12 cellular contexts compared by ENCODE assay signal in the genomic region with DNA sequence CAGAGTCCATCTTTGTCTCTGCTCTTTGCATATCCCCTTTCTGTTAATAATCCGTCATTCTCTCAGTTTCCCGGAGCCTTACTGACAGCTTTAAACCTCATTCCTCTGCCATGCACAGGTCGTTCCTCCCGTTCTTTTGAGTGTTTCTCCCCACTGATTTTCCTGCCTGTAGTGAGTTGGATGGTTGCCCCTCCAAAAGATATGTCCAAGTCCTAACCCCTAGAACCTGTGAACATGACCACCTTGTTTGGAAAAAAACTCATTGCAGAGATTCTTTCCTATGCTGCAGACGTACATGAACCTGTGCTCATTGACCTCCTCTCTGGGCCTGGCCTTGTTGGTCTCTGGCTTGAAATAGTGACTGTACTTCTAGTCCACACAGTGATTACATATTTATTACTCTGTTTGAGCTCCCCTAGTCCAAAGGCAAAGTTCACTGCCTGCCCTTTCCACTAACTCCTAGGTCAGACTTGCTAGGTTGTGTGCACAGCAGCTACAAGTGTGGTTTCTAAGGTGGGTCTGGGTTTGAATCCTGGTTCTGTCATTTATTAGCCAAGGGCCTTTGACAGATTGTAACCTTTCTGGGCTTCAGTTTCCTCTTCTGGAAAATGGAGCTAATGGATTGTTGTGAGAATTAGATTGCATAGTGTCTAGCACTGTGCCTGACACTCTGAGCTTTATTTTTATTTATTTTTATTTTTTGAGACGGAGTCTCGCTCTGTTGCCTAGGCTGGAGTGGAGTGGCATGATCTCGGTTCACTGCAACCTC. TPM values are rescaled to one million over a fixed set of nuclear protein-coding genes. Genes with fewer than 3 reads are reported as not detected.
DNase-seq lines count a peak whose midpoint lies in the region; TF ChIP-seq lines count a peak whose summit lies in the region.
"Had no signal": no experiment of that assay in that cellular context is flagged by ENCODE, and none has a peak within 500 bp of the region (broad histone marks: within the 10 kb centered on the region; RNA-seq: fewer than 3 reads in every experiment).

No MANE protein-coding gene starts in this region.

- H3K27ac Mint-ChIP-seq in Caco-2 (ENCODE audit: unreplicated experiment) (peak overlapping the region; percentile 19), endothelial cell (ENCODE audit: unreplicated experiment) (peak overlapping the region; percentile 78)

- H2AFZ ChIP-seq in OCI-LY7 (ENCODE audit: low read length) (0 out of 2 replicates have a peak overlapping the region, but pooled peaks have one; percentile 27), osteoblast (ENCODE audit: low read length) (no peak overlapping the region)

- peak overlapping the region; percentile 7 for H3K27ac ChIP-seq in OCI-LY7 (ENCODE audit: low read depth, low read length, poor library complexity, severe bottlenecking)
- peak overlapping the region; percentile 98 for H3K27ac ChIP-seq in osteoblast (ENCODE audit: low read depth, low read length)
- no peak overlapping the region for H3K27ac ChIP-seq in thyroid gland

- H3K9me3 Mint-ChIP-seq in Caco-2 (ENCODE audit: unreplicated experiment) (no peaks in the 10 kb centered on the region), endothelial cell (ENCODE audit: unreplicated experiment) (no peaks in the 10 kb centered on the region)

- no peak for TF ChIP-seq CTCF in Caco-2 (IDR thresholded peaks at IDR 0.05; ENCODE audit: insufficient read depth in 1 of 2, low read depth in 1 of 2, low read length in 1 of 2, severe bottlenecking in 1 of 2, unreplicated experiment in 1 of 2)
- TF ChIP-seq CTCF in OCI-LY7 (conservative IDR thresholded peaks at IDR 0.05; ENCODE audit: low read length): no peak
- TF ChIP-seq CTCF in endothelial cell (IDR thresholded peaks at IDR 0.05; ENCODE audit: unreplicated experiment): no peak
- no peak for TF ChIP-seq CTCF in osteoblast (IDR thresholded peaks at IDR 0.05; ENCODE audit: extremely low read depth, low read depth, low read length)
- no peak for TF ChIP-seq CTCF in thyroid gland (IDR thresholded peaks at IDR 0.05)

- POLR2A ChIA-PET in Caco-2 (lab: Charles Lee) (no interaction called here), OCI-LY7 (lab: Charles Lee) (interaction anchor here (1.0 to 1.2 kb wide), 2 partner anchors 15 to 23 kb away, joined by 3 to 5 read pairs; no protein-coding TSS in a partner anchor)

- DNase-seq in Caco-2: no peak
- no peak for DNase-seq in OCI-LY7 (ENCODE audit: low spot score)
- DNase-seq in endothelial cell (ENCODE audit: low spot score): no peak
- DNase-seq in osteoblast (ENCODE audit: insufficient read length, low spot score, missing footprints): no peak
- DNase-seq in stimulated activated naive CD4-positive, alpha-beta T cell (lab: John Stamatoyannopoulos, UW): no peak
- no peak for DNase-seq in thyroid gland
- DNase-seq in NCI-H2107 treated with DMSO at 0.1 percent for 48 hours (lab: John Stamatoyannopoulos, UW; ENCODE audit: unreplicated experiment): no peak
- DNase-seq: DMS153, KG1, mammary epithelial cell, NCI-H187 treated with DMSO at 0.1 percent for 48 hours had no signal

- peaks cover 11% of the 10 kb centered on the region for H3K4me1 Mint-ChIP-seq in Caco-2 (ENCODE audit: low read depth, unreplicated experiment)
- peaks cover 44% of the 10 kb centered on the region for H3K4me1 Mint-ChIP-seq in endothelial cell (ENCODE audit: unreplicated experiment)

- H3K9me2 ChIP-seq in OCI-LY7 (ENCODE audit: insufficient read depth, low read length): no peaks in the 10 kb centered on the region

- H3K9me3 ChIP-seq in Caco-2: no peaks in the 10 kb centered on the region
- no peaks in the 10 kb centered on the region for H3K9me3 ChIP-seq in OCI-LY7 (ENCODE audit: low read length)
- no peaks in the 10 kb centered on the region for H3K9me3 ChIP-seq in osteoblast (ENCODE audit: low read depth, low read length)
- no peaks in the 10 kb centered on the region for H3K9me3 ChIP-seq in thyroid gland
- H3K9me3 ChIP-seq: thoracic aorta had no signal

- CTCF ChIA-PET in Caco-2 (lab: Charles Lee) (interaction anchor here (1.3 kb wide), 1 partner anchor 30 kb away, joined by 3 read pairs; no protein-coding TSS in a partner anchor), OCI-LY7 (lab: Charles Lee; ENCODE audit: unreplicated experiment) (interaction anchor here (0.7 kb wide), 1 partner anchor 26 kb away, joined by 3 read pairs; no protein-coding TSS in a partner anchor)

- H3K4me3 ChIP-seq in Caco-2 (ENCODE audit: low read depth, low read length) (no peak overlapping the region), OCI-LY7 (ENCODE audit: low read depth, low read length, poor library complexity, severe bottlenecking) (no peak overlapping the region), osteoblast (ENCODE audit: insufficient read depth, low read length) (no peak overlapping the region), thyroid gland (replicated peaks in 1 of 3) (no peak overlapping the region)
- H3K4me3 ChIP-seq: thoracic aorta had no signal

- H3K4me1 ChIP-seq in Caco-2 (peaks cover 19% of the 10 kb centered on the region), OCI-LY7 (ENCODE audit: insufficient read depth, low read length, poor library complexity, severe bottlenecking) (peaks cover 36% of the 10 kb centered on the region), osteoblast (ENCODE audit: insufficient read depth, low read length) (peaks cover 64% of the 10 kb centered on the region), thyroid gland (peaks cover 31 to 44% of the 10 kb centered on the region in 2 donors)

- intact Hi-C loops in Caco-2 (cut with micrococcal nuclease; ENCODE audit: unreplicated experiment): loop anchor here (1.0 to 2.0 kb wide), 2 partner anchors 31 to 77 kb away; no protein-coding TSS in a partner anchor
- intact Hi-C loops in OCI-LY7 (cut with micrococcal nuclease; ENCODE audit: unreplicated experiment): no loop called here
- intact Hi-C loops in thyroid gland (cut with DNase I): no loop called here

- H3K36me3 Mint-ChIP-seq in Caco-2 (ENCODE audit: insufficient read depth, unreplicated experiment): no peaks in the 10 kb centered on the region
- peaks cover 11% of the 10 kb centered on the region for H3K36me3 Mint-ChIP-seq in endothelial cell (ENCODE audit: low read depth, unreplicated experiment)

- H3K79me2 ChIP-seq in OCI-LY7 (ENCODE audit: insufficient read depth, low read depth, low read length) (no peaks in the 10 kb centered on the region), osteoblast (ENCODE audit: insufficient read depth, low read length) (peaks cover 70% of the 10 kb centered on the region)

- H3K4me2 ChIP-seq in OCI-LY7 (ENCODE audit: low read length) (peak overlapping the region; percentile 52), osteoblast (ENCODE audit: insufficient read depth, low read length) (peak overlapping the region; percentile 53)

- H3K27me3 Mint-ChIP-seq in Caco-2 (ENCODE audit: insufficient read depth, unreplicated experiment): no peaks in the 10 kb centered on the region
- H3K27me3 Mint-ChIP-seq in endothelial cell (ENCODE audit: unreplicated experiment): peaks cover 8% of the 10 kb centered on the region

- BruUV-seq in Caco-2 (replicated peaks; lab: Mats Ljungman, UMichigan) (no TSS peak), OCI-LY7 (replicated peaks; lab: Mats Ljungman, UMichigan) (no TSS peak)

- H3K36me3 ChIP-seq in Caco-2 (ENCODE audit: control insufficient read depth, insufficient read depth, low read length): no peaks in the 10 kb centered on the region
- no peaks in the 10 kb centered on the region for H3K36me3 ChIP-seq in OCI-LY7 (ENCODE audit: insufficient read depth, low read length)
- H3K36me3 ChIP-seq in osteoblast (ENCODE audit: insufficient read depth, low read length): peaks cover 24% of the 10 kb centered on the region
- no peaks in the 10 kb centered on the region for H3K36me3 ChIP-seq in thyroid gland
- H3K36me3 ChIP-seq: thoracic aorta had no signal

- H4K20me1 ChIP-seq in OCI-LY7 (ENCODE audit: insufficient read depth, low read length) (no peaks in the 10 kb centered on the region), osteoblast (ENCODE audit: insufficient read depth, low read length) (no peaks in the 10 kb centered on the region)

- 83 to 85% methylated on average over 8 of the region's 8 CpGs for WGBS in thyroid gland, 2 donors

- H3K4me3 Mint-ChIP-seq in Caco-2 (ENCODE audit: unreplicated experiment): no peak overlapping the region
- peak overlapping the region; percentile 12 for H3K4me3 Mint-ChIP-seq in endothelial cell (ENCODE audit: unreplicated experiment)

- H3K27me3 ChIP-seq in Caco-2 (replicated peaks; ENCODE audit: control insufficient read depth, insufficient read depth, low read length) (no peaks in the 10 kb centered on the region), osteoblast (ENCODE audit: insufficient read depth, low read length) (no peaks in the 10 kb centered on the region), thyroid gland (no peaks in the 10 kb centered on the region)

- TF ChIP-seq POLR2A in thyroid gland (IDR thresholded peaks at IDR 0.05): no peak

RNA-seq across cellular contexts. Expression of gene PPARD, which starts 29.3 kb away (rescaled TPM):
- total RNA-seq in Caco-2 (2022) (11.3 and 12.0 TPM in 2 replicates), OCI-LY7 (2022) (11.9 and 13.1 TPM in 2 replicates), endothelial cell (ENCODE audit: unreplicated experiment) (38.7 TPM), osteoblast (12.3 and 13.3 TPM in 2 replicates), thyroid gland (10 to 100 TPM; 17.3 to 40.3 (median 35.9) TPM)
- total RNA-seq in OCI-LY7 (2014; rRNA removed; shearing (Covaris generic)): 4.6 and 6.1 TPM in 2 replicates

Comparison
In these comparisons a context has a peak if more than half of its experiments do, and no peak if none do; other contexts are left out.
1. H3K27ac ChIP-seq: peak in OCI-LY7 (single experiment) and osteoblast (single experiment); none in thyroid gland (0 of 3).